In the genomic region with DNA sequence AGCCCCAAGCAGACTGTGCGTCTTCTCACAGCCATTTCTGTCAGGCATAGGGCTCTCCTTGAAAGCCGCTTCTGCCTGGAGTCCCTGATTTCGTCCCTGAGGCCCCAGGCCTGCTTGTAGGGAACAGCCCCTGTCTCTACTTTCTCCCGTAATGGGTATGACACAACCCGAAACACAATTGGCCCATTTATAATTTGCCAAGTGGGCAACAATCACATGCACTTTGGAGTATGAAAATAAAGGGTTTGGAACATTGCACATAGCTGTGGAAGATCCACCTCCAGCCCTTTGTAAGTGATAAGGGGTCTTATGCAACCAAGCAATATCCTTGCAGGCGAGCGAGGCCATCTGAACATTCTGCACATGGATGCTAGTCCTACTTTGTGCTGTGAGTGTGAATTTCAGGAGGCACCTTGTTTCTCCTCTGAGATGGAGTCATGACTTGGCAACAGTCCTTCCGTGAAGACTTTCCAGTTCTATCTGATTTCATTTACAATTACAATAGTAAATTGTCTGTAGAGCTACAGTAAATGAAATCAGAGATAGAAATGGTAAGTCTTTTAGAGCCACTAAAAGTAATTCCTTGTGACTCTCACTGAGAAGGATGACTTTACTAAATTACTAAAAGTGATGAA, we compare ENCODE assay signal across 16 cellular contexts.
DNase-seq lines count a peak whose midpoint lies in the region; ATAC-seq, FAIRE-seq and TF ChIP-seq lines count a peak whose summit lies in the region.
"Had no signal": no experiment of that assay in that cellular context is flagged by ENCODE, and none has a peak within 500 bp of the region (broad histone marks: within the 10 kb centered on the region; RNA-seq: fewer than 3 reads in every experiment).

No MANE protein-coding gene starts in this region.

- POLR2A ChIA-PET in OCI-LY7 (lab: Charles Lee): interaction anchor here (1.5 kb wide), 1 partner anchor 16 kb away, joined by 4 read pairs; no protein-coding TSS in a partner anchor

- peak; percentile 50 for DNase-seq in COLO829 (ENCODE audit: low spot score)
- DNase-seq in foreskin keratinocyte: no peak
- no peak for DNase-seq in pancreas
- DNase-seq in NCI-H524 treated with DMSO at 0.1 percent for 48 hours (lab: John Stamatoyannopoulos, UW): no peak
- no peak for DNase-seq in kidney glomerular epithelial cell (lab: John Stamatoyannopoulos, UW)
- DNase-seq in OCI-LY7 (ENCODE audit: low spot score): no peak
- DNase-seq: activated CD4-positive, alpha-beta T cell treated with anti-CD3 and anti-CD28 coated beads, Interleukin-2, amount 50 U/mL, for 4 hours; aorta; effector memory CD4-positive, alpha-beta T cell; kidney; NCI-H1930; NCI-H524; Peyer's patch; T1000 had no signal

- TF ChIP-seq CTCF in foreskin keratinocyte (conservative IDR thresholded peaks at IDR 0.05): no peak
- TF ChIP-seq CTCF in pancreas (IDR thresholded peaks at IDR 0.05): no peak
- TF ChIP-seq CTCF in OCI-LY7 (conservative IDR thresholded peaks at IDR 0.05; ENCODE audit: low read length): no peak

- ATAC-seq in SK-N-SH treated with all-trans-retinoic acid at 6 μM for 48 hours: peak; percentile 5; the same call in 1 of the 3 replicates
- ATAC-seq in foreskin keratinocyte: no peak
- no peak for ATAC-seq in pancreas

- H3K9me2 ChIP-seq in OCI-LY7 (ENCODE audit: insufficient read depth, low read length): no peaks in the 10 kb centered on the region

- H3K36me3 ChIP-seq in rectal smooth muscle tissue (ENCODE audit: control insufficient read depth, insufficient read depth, low read length) (no peaks in the 10 kb centered on the region), pancreas (no peaks in the 10 kb centered on the region), OCI-LY7 (ENCODE audit: insufficient read depth, low read length) (no peaks in the 10 kb centered on the region)
- H3K36me3 ChIP-seq: Peyer's patch had no signal

- no peak overlapping the region for H2AFZ ChIP-seq in OCI-LY7 (ENCODE audit: low read length)

- intact Hi-C loops in pancreas (cut with DNase I) (no loop called here), OCI-LY7 (cut with micrococcal nuclease; ENCODE audit: unreplicated experiment) (no loop called here)

- peak overlapping the region; percentile 58 for H3K27ac ChIP-seq in foreskin keratinocyte
- H3K27ac ChIP-seq in rectal smooth muscle tissue (ENCODE audit: low read depth, low read length): peak overlapping the region; percentile 42
- H3K27ac ChIP-seq in pancreas: no peak overlapping the region
- H3K27ac ChIP-seq in OCI-LY7 (ENCODE audit: low read depth, low read length, poor library complexity, severe bottlenecking): no peak overlapping the region

- FAIRE-seq in pancreas (lab: Jason Lieb, UNC): no peak
- FAIRE-seq: kidney had no signal

- no peak overlapping the region for H3K4me2 ChIP-seq in OCI-LY7 (ENCODE audit: low read length)

- CTCF ChIA-PET in OCI-LY7 (lab: Charles Lee; ENCODE audit: unreplicated experiment): no interaction called here

- WGBS in pancreas, 2 donors: 87 to 92% methylated on average over 8 of the region's 8 CpGs

- no peak overlapping the region for H3K4me3 ChIP-seq in rectal smooth muscle tissue (ENCODE audit: low read length)
- H3K4me3 ChIP-seq in pancreas: no peak overlapping the region
- no peak overlapping the region for H3K4me3 ChIP-seq in OCI-LY7 (ENCODE audit: low read depth, low read length, poor library complexity, severe bottlenecking)
- H3K4me3 ChIP-seq: Peyer's patch had no signal

- H3K79me2 ChIP-seq in OCI-LY7 (ENCODE audit: insufficient read depth, low read depth, low read length): no peaks in the 10 kb centered on the region

- H3K9me3 ChIP-seq in pancreas: no peaks in the 10 kb centered on the region
- no peaks in the 10 kb centered on the region for H3K9me3 ChIP-seq in OCI-LY7 (ENCODE audit: low read length)
- H3K9me3 ChIP-seq: Peyer's patch had no signal

- H4K20me1 ChIP-seq in OCI-LY7 (ENCODE audit: insufficient read depth, low read length): no peaks in the 10 kb centered on the region

- H3K27me3 ChIP-seq in foreskin keratinocyte: no peaks in the 10 kb centered on the region
- no peaks in the 10 kb centered on the region for H3K27me3 ChIP-seq in rectal smooth muscle tissue (ENCODE audit: control insufficient read depth, insufficient read depth, low read length)
- no peaks in the 10 kb centered on the region for H3K27me3 ChIP-seq in pancreas
- H3K27me3 ChIP-seq: Peyer's patch had no signal

- H3K4me1 ChIP-seq in foreskin keratinocyte (peaks cover 16% of the 10 kb centered on the region), rectal smooth muscle tissue (ENCODE audit: control insufficient read depth, insufficient read depth, low read length) (no peaks in the 10 kb centered on the region), pancreas (no peaks in the 10 kb centered on the region), OCI-LY7 (ENCODE audit: insufficient read depth, low read length, poor library complexity, severe bottlenecking) (no peaks in the 10 kb centered on the region)
- H3K4me1 ChIP-seq: Peyer's patch had no signal

- H3K9ac ChIP-seq in rectal smooth muscle tissue (ENCODE audit: low read length): no peak overlapping the region

- no TSS peak for BruUV-seq in OCI-LY7 (replicated peaks; lab: Mats Ljungman, UMichigan)

TF ChIP-seq in SK-N-SH treated with all-trans-retinoic acid at 6 μM for 48 hours, 23 proteins besides CTCF, POLR2A, EP300 and RAD21:
- TF ChIP-seq PPARA (CRISPR knock-in tag; IDR thresholded peaks at IDR 0.05; ENCODE audit: borderline replicate concordance): no peak
- TF ChIP-seq RARB (CRISPR knock-in tag; IDR thresholded peaks at IDR 0.05): no peak
- TF ChIP-seq, protein P1, sequence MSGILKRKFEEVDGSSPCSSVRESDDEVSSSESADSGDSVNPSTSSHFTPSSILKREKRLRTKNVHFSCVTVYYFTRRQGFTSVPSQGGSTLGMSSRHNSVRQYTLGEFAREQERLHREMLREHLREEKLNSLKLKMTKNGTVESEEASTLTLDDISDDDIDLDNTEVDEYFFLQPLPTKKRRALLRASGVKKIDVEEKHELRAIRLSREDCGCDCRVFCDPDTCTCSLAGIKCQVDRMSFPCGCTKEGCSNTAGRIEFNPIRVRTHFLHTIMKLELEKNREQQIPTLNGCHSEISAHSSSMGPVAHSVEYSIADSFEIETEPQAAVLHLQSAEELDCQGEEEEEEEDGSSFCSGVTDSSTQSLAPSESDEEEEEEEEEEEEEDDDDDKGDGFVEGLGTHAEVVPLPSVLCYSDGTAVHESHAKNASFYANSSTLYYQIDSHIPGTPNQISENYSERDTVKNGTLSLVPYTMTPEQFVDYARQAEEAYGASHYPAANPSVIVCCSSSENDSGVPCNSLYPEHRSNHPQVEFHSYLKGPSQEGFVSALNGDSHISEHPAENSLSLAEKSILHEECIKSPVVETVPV (CRISPR knock-in tag; IDR thresholded peaks at IDR 0.05): no peak
- no peak for TF ChIP-seq ARNTL (CRISPR knock-in tag; IDR thresholded peaks at IDR 0.05; ENCODE audit: borderline replicate concordance, low read depth)
- peak; percentile 22; the same call in 1 of the 2 replicates for TF ChIP-seq ISL1 (CRISPR knock-in tag; IDR thresholded peaks at IDR 0.05)
- peak; percentile 50; the same call in 1 of the 2 replicates for TF ChIP-seq ZC3H10 (CRISPR knock-in tag; IDR thresholded peaks at IDR 0.05)

Comparison
In these comparisons a context has a peak if more than half of its experiments do, and no peak if none do; other contexts are left out.
1. H3K27ac ChIP-seq: peak in foreskin keratinocyte (single experiment) and rectal smooth muscle tissue (single experiment); none in pancreas (0 of 4) and OCI-LY7 (single experiment).